ENCODE assay signal across 15 cellular contexts in genomic region chr17:13784466-13784865, GRCh38.
DNase-seq lines count a peak whose midpoint lies in the region; ATAC-seq and TF ChIP-seq lines count a peak whose summit lies in the region.
"Had no signal": no experiment of that assay in that cellular context is flagged by ENCODE, and none has a peak within 500 bp of the region (broad histone marks: within the 10 kb centered on the region; RNA-seq: fewer than 3 reads in every experiment).

No MANE protein-coding gene starts in this region.

- H3K27me3 ChIP-seq in PC-9 (ENCODE audit: insufficient read depth, low read depth) (no peaks in the 10 kb centered on the region), MG63 (no peaks in the 10 kb centered on the region)
- H3K27me3 ChIP-seq: BE2C had no signal

- ATAC-seq in GM19397 (IDR thresholded peaks at IDR 0.05; ENCODE audit: unreplicated experiment) = no peak
- ATAC-seq: A549 had no signal

- no peaks in the 10 kb centered on the region for H4K20me1 ChIP-seq in PC-9 (ENCODE audit: insufficient read depth)

- no TSS peak for BruUV-seq in PC-9 (replicated peaks; lab: Mats Ljungman, UMichigan)

- H3K27ac Mint-ChIP-seq in nephron progenitor cell (peak overlapping the region; percentile 41), osteocyte (ENCODE audit: unreplicated experiment) (no peak overlapping the region)
- H3K27ac Mint-ChIP-seq: CD4-positive, alpha-beta memory T cell had no signal

- H3F3A ChIP-seq in PC-9 (ENCODE audit: insufficient read depth, low read depth) = no peaks in the 10 kb centered on the region

- H3K9me3 ChIP-seq in PC-9 (ENCODE audit: insufficient read depth, low read depth) = no peaks in the 10 kb centered on the region
- no peaks in the 10 kb centered on the region for H3K9me3 ChIP-seq in MG63
- H3K9me3 ChIP-seq: BE2C, Caco-2 had no signal

- POLR2A ChIA-PET in PC-9 (lab: Charles Lee; ENCODE audit: unreplicated experiment) = no interaction called here

- H3K4me2 ChIP-seq in PC-9 = no peak overlapping the region
- H3K4me2 ChIP-seq: A549 had no signal

- H3K27ac ChIP-seq in PC-9 = no peak overlapping the region
- H3K27ac ChIP-seq: A549, C4-2B had no signal

- intact Hi-C loops in PC-9 (cut with micrococcal nuclease; ENCODE audit: unreplicated experiment) = no loop called here

- H3K4me3 Mint-ChIP-seq in nephron progenitor cell (no peak overlapping the region), osteocyte (ENCODE audit: unreplicated experiment) (no peak overlapping the region)
- H3K4me3 Mint-ChIP-seq: CD4-positive, alpha-beta memory T cell had no signal

- H3K79me2 ChIP-seq in PC-9 (ENCODE audit: low read depth) = no peaks in the 10 kb centered on the region

- CTCF ChIA-PET in PC-9 (lab: Charles Lee) = no interaction called here

- H3K9me2 ChIP-seq in PC-9 (ENCODE audit: insufficient read depth) = no peaks in the 10 kb centered on the region

- no peaks in the 10 kb centered on the region for H3K4me1 ChIP-seq in PC-9 (replicated peaks; ENCODE audit: insufficient read depth)
- H3K4me1 ChIP-seq: A549, BE2C, Caco-2 had no signal

- DNase-seq in OCI-M1 (lab: John Stamatoyannopoulos, UW) (peak; percentile 51), left kidney (ENCODE audit: low read depth, low spot score) (peak; percentile 5), nephron progenitor cell (no peak), osteocyte (ENCODE audit: extremely low spot score, unreplicated experiment) (no peak), PC-9 (no peak), MG63 (no peak)
- DNase-seq: BE2C; Caco-2; CD4-positive, alpha-beta memory T cell; DND-41; GDM1; H7 had no signal

- H3K4me3 ChIP-seq in PC-9 (no peak overlapping the region), MG63 (no peak overlapping the region)
- H3K4me3 ChIP-seq: A549 had no signal

- TF ChIP-seq CTCF in nephron progenitor cell (IDR thresholded peaks at IDR 0.05) (no peak), osteocyte (IDR thresholded peaks at IDR 0.05) (no peak), PC-9 (conservative IDR thresholded peaks at IDR 0.05) (no peak)

- H3K36me3 ChIP-seq in PC-9 (ENCODE audit: low read depth) = no peaks in the 10 kb centered on the region
- no peaks in the 10 kb centered on the region for H3K36me3 ChIP-seq in MG63
- H3K36me3 ChIP-seq: BE2C had no signal

- no peak overlapping the region for H2AFZ ChIP-seq in PC-9

- peaks cover 23% of the 10 kb centered on the region for H3K36me3 Mint-ChIP-seq in nephron progenitor cell (ENCODE audit: low read depth)
- no peaks in the 10 kb centered on the region for H3K36me3 Mint-ChIP-seq in osteocyte (ENCODE audit: unreplicated experiment)

- H3K4me1 Mint-ChIP-seq in nephron progenitor cell (peaks cover 10% of the 10 kb centered on the region), osteocyte (ENCODE audit: unreplicated experiment) (peaks cover 4% of the 10 kb centered on the region)
- H3K4me1 Mint-ChIP-seq: CD4-positive, alpha-beta memory T cell had no signal

- H3K9me3 Mint-ChIP-seq in nephron progenitor cell (peaks cover 25% of the 10 kb centered on the region), osteocyte (ENCODE audit: unreplicated experiment) (peaks cover 6% of the 10 kb centered on the region)

- H3K27me3 Mint-ChIP-seq in nephron progenitor cell (ENCODE audit: low read depth, poor library complexity) (no peaks in the 10 kb centered on the region), osteocyte (ENCODE audit: unreplicated experiment) (no peaks in the 10 kb centered on the region)

Comparison
In these comparisons a context has a peak if more than half of its experiments do, and no peak if none do; other contexts are left out.
1. DNase-seq: peak in OCI-M1 (single experiment) and left kidney (single experiment); none in nephron progenitor cell (single experiment), osteocyte (single experiment), PC-9 (0 of 2) and MG63 (single experiment).